19 cellular contexts compared by ENCODE assay signal in genomic region chr7:7665031-7665430, GRCh38.
"Had no signal": no experiment of that assay in that cellular context is flagged by ENCODE, and none has a peak within 500 bp of the region (broad histone marks: within the 10 kb centered on the region; RNA-seq: fewer than 3 reads in every experiment).

No MANE protein-coding gene starts in this region.

- FAIRE-seq: HepG2, RCC 7860 had no signal

- DNase-seq: IMR-90, Karpas-422, KG1, MM.1S, NCI-H1092 treated with DMSO at 0.1 percent for 48 hours, NCI-H1436, NCI-H187, NCI-H2029, NCI-H2081 treated with DMSO at 0.1 percent for 48 hours, NCI-H2227 treated with DMSO at 0.1 percent for 48 hours, NCI-H524, NCI-H526 treated with DMSO at 0.1 percent for 48 hours, Right ventricle myocardium superior, RPMI8226, SIG-M5 had no signal

- H3K36me3 ChIP-seq: SJSA1 had no signal

- H3K9me3 ChIP-seq: SJSA1 had no signal

- H3K27ac ChIP-seq: SJSA1, SK-N-MC had no signal

- H3K27me3 ChIP-seq: SJSA1 had no signal

- ATAC-seq: HepG2 had no signal

- H3K4me3 ChIP-seq: SJSA1, SK-N-MC had no signal
